Comparison of ENCODE assay signal across 7 cellular contexts in genomic region chr22:37656583-37656982, GRCh38. TPM values are rescaled to one million over a fixed set of nuclear protein-coding genes. Genes with fewer than 3 reads are reported as not detected.
A peak's percentile ranks its signal among the peaks of the same experiment; 100 is the strongest.
DNase-seq lines count a peak whose midpoint lies in the region; ATAC-seq, FAIRE-seq and TF ChIP-seq lines count a peak whose summit lies in the region.
"Not testable (repeated sequence)": the region's sequence is repeated elsewhere in the genome, so short reads cannot be mapped to it uniquely, and the experiment has no call there.

No MANE protein-coding gene starts in this region.

- not testable (repeated sequence) for H3K9me3 Mint-ChIP-seq in CD14-positive monocyte; activated CD4-positive, alpha-beta T cell treated with anti-CD3 and anti-CD28 coated beads, Interleukin-2, amount 10 ng/mL, durations not matched to agents 7 days and 5 days; activated T-helper 2 cell treated with anti-CD3 and anti-CD28 coated beads, Interferon-gamma antibody, Interleukin-2, Interleukin-4, amounts not matched to agents 10 μg/mL and 5 μg/mL and 100 μg/mL, durations not matched to agents 14 hours and 24 hours and 36 hours; brain; natural killer cell

- CTCF ChIA-PET in RWPE1 (lab: Yijun Ruan, JAX): not testable (repeated sequence)
- CTCF ChIA-PET in activated CD4-positive, alpha-beta T cell treated with anti-CD3 and anti-CD28 coated beads, Interleukin-2, amount 10 ng/mL, durations not matched to agents 7 days and 5 days (lab: Charles Lee): interaction anchor here (1.4 to 3.9 kb wide), 3 partner anchors 13 to 25 kb away, joined by 6 to 47 read pairs (median 27); no protein-coding TSS in a partner anchor

- not testable (repeated sequence) for FAIRE-seq in small intestine (lab: Jason Lieb, UNC)

- not testable (repeated sequence) for H3K9me3 ChIP-seq in small intestine (ENCODE audit: control insufficient read depth, low read depth)

- peak overlapping the region; percentile 50 for H3K27ac ChIP-seq in RWPE1
- H3K27ac ChIP-seq in small intestine (ENCODE audit: low read depth in 1 of 2, low read length in 1 of 2): peak overlapping the region; percentile 17 to 61

- peaks cover 36% of the 10 kb centered on the region for H3K4me1 Mint-ChIP-seq in CD14-positive monocyte
- H3K4me1 Mint-ChIP-seq in activated CD4-positive, alpha-beta T cell treated with anti-CD3 and anti-CD28 coated beads, Interleukin-2, amount 10 ng/mL, durations not matched to agents 7 days and 5 days: peaks cover 34% of the 10 kb centered on the region
- H3K4me1 Mint-ChIP-seq in activated T-helper 2 cell treated with anti-CD3 and anti-CD28 coated beads, Interferon-gamma antibody, Interleukin-2, Interleukin-4, amounts not matched to agents 10 μg/mL and 5 μg/mL and 100 μg/mL, durations not matched to agents 14 hours and 24 hours and 36 hours (ENCODE audit: low read depth): peaks cover 24% of the 10 kb centered on the region
- peaks cover 33% of the 10 kb centered on the region for H3K4me1 Mint-ChIP-seq in brain
- peaks cover 33 to 42% of the 10 kb centered on the region in 2 donors for H3K4me1 Mint-ChIP-seq in natural killer cell

- POLR2A ChIA-PET in RWPE1 (lab: Yijun Ruan, JAX; ENCODE audit: low non-redundant PET): not testable (repeated sequence)
- POLR2A ChIA-PET in activated CD4-positive, alpha-beta T cell treated with anti-CD3 and anti-CD28 coated beads, Interleukin-2, amount 10 ng/mL, durations not matched to agents 7 days and 5 days (lab: Charles Lee): interaction anchor here (0.6 kb wide), 1 partner anchor 30 kb away, joined by 4 read pairs; the partner anchor contains the start of gene NOL12

- H3K27ac Mint-ChIP-seq in CD14-positive monocyte: peak overlapping the region in 5 of 7 donors; percentile 33 to 84 (median 69)
- H3K27ac Mint-ChIP-seq in activated CD4-positive, alpha-beta T cell treated with anti-CD3 and anti-CD28 coated beads, Interleukin-2, amount 10 ng/mL, durations not matched to agents 7 days and 5 days: peak overlapping the region; percentile 43
- peak overlapping the region; percentile 36 for H3K27ac Mint-ChIP-seq in activated T-helper 2 cell treated with anti-CD3 and anti-CD28 coated beads, Interferon-gamma antibody, Interleukin-2, Interleukin-4, amounts not matched to agents 10 μg/mL and 5 μg/mL and 100 μg/mL, durations not matched to agents 14 hours and 24 hours and 36 hours
- H3K27ac Mint-ChIP-seq in brain: peak overlapping the region in 3 of 5 experiments; percentile 22 to 87 (median 66)
- peak overlapping the region; percentile 76 to 77 for H3K27ac Mint-ChIP-seq in natural killer cell

- not testable (repeated sequence) for TF ChIP-seq CTCF in CD14-positive monocyte (IDR thresholded peaks at IDR 0.05); RWPE1 (conservative IDR thresholded peaks at IDR 0.05; ENCODE audit: low read depth); brain (conservative IDR thresholded peaks at IDR 0.05); natural killer cell (IDR thresholded peaks at IDR 0.05)

- 94 to 96% (median 95%) methylated on average over 4 of the region's 4 CpGs for WGBS in small intestine, 3 donors

- not testable (repeated sequence) for H3K4me3 Mint-ChIP-seq in CD14-positive monocyte; activated CD4-positive, alpha-beta T cell treated with anti-CD3 and anti-CD28 coated beads, Interleukin-2, amount 10 ng/mL, durations not matched to agents 7 days and 5 days; activated T-helper 2 cell treated with anti-CD3 and anti-CD28 coated beads, Interferon-gamma antibody, Interleukin-2, Interleukin-4, amounts not matched to agents 10 μg/mL and 5 μg/mL and 100 μg/mL, durations not matched to agents 14 hours and 24 hours and 36 hours (ENCODE audit: low read depth)
- H3K4me3 Mint-ChIP-seq in brain (peak overlapping the region in 3 of 5 experiments; percentile 27 to 48 (median 33)), natural killer cell (peak overlapping the region; percentile 42)

- DNase-seq in CD14-positive monocyte (ENCODE audit: low spot score); RWPE1 (ENCODE audit: low spot score); activated CD4-positive, alpha-beta T cell treated with anti-CD3 and anti-CD28 coated beads, Interleukin-2, amount 10 ng/mL, durations not matched to agents 7 days and 5 days; activated T-helper 2 cell treated with anti-CD3 and anti-CD28 coated beads, Interferon-gamma antibody, Interleukin-2, Interleukin-4, amounts not matched to agents 10 μg/mL and 5 μg/mL and 100 μg/mL, durations not matched to agents 14 hours and 24 hours and 36 hours (ENCODE audit: low spot score); natural killer cell; small intestine: not testable (repeated sequence)

- H3K4me3 ChIP-seq in small intestine (ENCODE audit: low read depth in 1 of 2, low read length in 2 of 2): not testable (repeated sequence)

- not testable (repeated sequence) for ATAC-seq in natural killer cell

- H3K27me3 Mint-ChIP-seq in CD14-positive monocyte (ENCODE audit: low read depth in 3 of 3); activated CD4-positive, alpha-beta T cell treated with anti-CD3 and anti-CD28 coated beads, Interleukin-2, amount 10 ng/mL, durations not matched to agents 7 days and 5 days; activated T-helper 2 cell treated with anti-CD3 and anti-CD28 coated beads, Interferon-gamma antibody, Interleukin-2, Interleukin-4, amounts not matched to agents 10 μg/mL and 5 μg/mL and 100 μg/mL, durations not matched to agents 14 hours and 24 hours and 36 hours (ENCODE audit: low read depth); natural killer cell (ENCODE audit: low read depth in 2 of 2): not testable (repeated sequence)
- H3K27me3 Mint-ChIP-seq in brain: peaks cover 16% of the 10 kb centered on the region

- intact Hi-C loops in CD14-positive monocyte (cut with micrococcal nuclease); activated T-helper 2 cell treated with anti-CD3 and anti-CD28 coated beads, Interferon-gamma antibody, Interleukin-2, Interleukin-4, amounts not matched to agents 10 μg/mL and 5 μg/mL and 100 μg/mL, durations not matched to agents 14 hours and 24 hours and 36 hours (cut with micrococcal nuclease); natural killer cell (cut with micrococcal nuclease): not testable (repeated sequence)

- not testable (repeated sequence) for H3K27me3 ChIP-seq in small intestine (ENCODE audit: control insufficient read depth in 2 of 2, insufficient read depth in 2 of 2, low read length in 2 of 2)

- H3K4me1 ChIP-seq in small intestine (ENCODE audit: control insufficient read depth in 2 of 2, insufficient read depth in 1 of 2, low read depth in 1 of 2, low read length in 1 of 2): not testable (repeated sequence)

- H3K36me3 Mint-ChIP-seq in CD14-positive monocyte: peaks cover 31 to 39% of the 10 kb centered on the region in 2 donors
- peaks cover 31% of the 10 kb centered on the region for H3K36me3 Mint-ChIP-seq in activated CD4-positive, alpha-beta T cell treated with anti-CD3 and anti-CD28 coated beads, Interleukin-2, amount 10 ng/mL, durations not matched to agents 7 days and 5 days (ENCODE audit: low read depth)
- peaks cover 38% of the 10 kb centered on the region for H3K36me3 Mint-ChIP-seq in activated T-helper 2 cell treated with anti-CD3 and anti-CD28 coated beads, Interferon-gamma antibody, Interleukin-2, Interleukin-4, amounts not matched to agents 10 μg/mL and 5 μg/mL and 100 μg/mL, durations not matched to agents 14 hours and 24 hours and 36 hours (ENCODE audit: low read depth)
- not testable (repeated sequence) for H3K36me3 Mint-ChIP-seq in brain, natural killer cell

- H3K36me3 ChIP-seq in small intestine (ENCODE audit: control insufficient read depth in 2 of 2, insufficient read depth in 2 of 2, low read length in 2 of 2): not testable (repeated sequence)

RNA-seq across cellular contexts. Expression of gene PDXP, which starts 1.9 kb away (rescaled TPM):
- 1 to 10 TPM; 1.0 to 4.3 TPM for polyA plus RNA-seq in CD14-positive monocyte
- 10 to 100 TPM; 21.5 to 21.8 TPM for total RNA-seq in activated CD4-positive, alpha-beta T cell treated with anti-CD3 and anti-CD28 coated beads, Interleukin-2, amount 10 ng/mL, durations not matched to agents 7 days and 5 days
- total RNA-seq in activated T-helper 2 cell treated with anti-CD3 and anti-CD28 coated beads, Interferon-gamma antibody, Interleukin-2, Interleukin-4, amounts not matched to agents 10 μg/mL and 5 μg/mL and 100 μg/mL, durations not matched to agents 14 hours and 24 hours and 36 hours: 40.1 and 41.9 TPM in 2 replicates
- 192 TPM for polyA plus RNA-seq in brain (ENCODE audit: insufficient read depth, low read depth, low replicate concordance)
- 10 to 100 TPM in 2 of 3 donors, 1 to 10 TPM in 1; 8.3 to 14.2 (median 13.4) TPM for total RNA-seq in natural killer cell
- polyA plus RNA-seq in small intestine: 10 to 100 TPM; 27.7 to 98.6 (median 87.0) TPM

RNA-seq across cellular contexts. Expression of gene SH3BP1, which starts 17.1 kb away (rescaled TPM):
- polyA plus RNA-seq in CD14-positive monocyte (10 to 100 TPM; 20.0 TPM), brain (ENCODE audit: insufficient read depth, low read depth, low replicate concordance) (7.6 TPM), small intestine (10 to 100 TPM; 20.8 to 29.1 (median 27.9) TPM)
- 100 to 1,000 TPM; 184 to 187 TPM for total RNA-seq in activated CD4-positive, alpha-beta T cell treated with anti-CD3 and anti-CD28 coated beads, Interleukin-2, amount 10 ng/mL, durations not matched to agents 7 days and 5 days
- 117 and 122 TPM in 2 replicates for total RNA-seq in activated T-helper 2 cell treated with anti-CD3 and anti-CD28 coated beads, Interferon-gamma antibody, Interleukin-2, Interleukin-4, amounts not matched to agents 10 μg/mL and 5 μg/mL and 100 μg/mL, durations not matched to agents 14 hours and 24 hours and 36 hours
- total RNA-seq in natural killer cell: 100 to 1,000 TPM; 163 to 189 (median 163) TPM

RNA-seq across cellular contexts. Expression of gene LGALS1, which starts 18.9 kb away (rescaled TPM):
- 1,000 to 10,000 TPM; 1,719 to 1,844 TPM for polyA plus RNA-seq in CD14-positive monocyte
- 1,000 to 10,000 TPM; 1,140 to 1,273 TPM for total RNA-seq in activated CD4-positive, alpha-beta T cell treated with anti-CD3 and anti-CD28 coated beads, Interleukin-2, amount 10 ng/mL, durations not matched to agents 7 days and 5 days
- total RNA-seq in activated T-helper 2 cell treated with anti-CD3 and anti-CD28 coated beads, Interferon-gamma antibody, Interleukin-2, Interleukin-4, amounts not matched to agents 10 μg/mL and 5 μg/mL and 100 μg/mL, durations not matched to agents 14 hours and 24 hours and 36 hours: 892 and 921 TPM in 2 replicates
- polyA plus RNA-seq in brain (ENCODE audit: insufficient read depth, low read depth, low replicate concordance): 304 TPM
- total RNA-seq in natural killer cell: 100 to 1,000 TPM; 195 to 218 (median 214) TPM
- polyA plus RNA-seq in small intestine: 100 to 1,000 TPM in 2 of 3 donors, 10 to 100 TPM in 1; 36.9 to 396 (median 232) TPM

RNA-seq across cellular contexts. Expression of gene NOL12, which starts 29.6 kb away (rescaled TPM):
- 10 to 100 TPM; 47.3 to 49.2 TPM for polyA plus RNA-seq in CD14-positive monocyte
- 10 to 100 TPM; 57.3 to 57.7 TPM for total RNA-seq in activated CD4-positive, alpha-beta T cell treated with anti-CD3 and anti-CD28 coated beads, Interleukin-2, amount 10 ng/mL, durations not matched to agents 7 days and 5 days
- 55.4 and 60.6 TPM in 2 replicates for total RNA-seq in activated T-helper 2 cell treated with anti-CD3 and anti-CD28 coated beads, Interferon-gamma antibody, Interleukin-2, Interleukin-4, amounts not matched to agents 10 μg/mL and 5 μg/mL and 100 μg/mL, durations not matched to agents 14 hours and 24 hours and 36 hours
- polyA plus RNA-seq in brain (ENCODE audit: insufficient read depth, low read depth, low replicate concordance): 27.5 TPM
- total RNA-seq in natural killer cell: 10 to 100 TPM; 28.0 to 45.1 (median 39.0) TPM
- polyA plus RNA-seq in small intestine: 10 to 100 TPM; 22.6 to 28.9 (median 24.0) TPM

RNA-seq across cellular contexts. Expression of gene TRIOBP, which starts 40.3 kb away (rescaled TPM):
- 10 to 100 TPM; 43.0 to 46.6 TPM for polyA plus RNA-seq in CD14-positive monocyte
- total RNA-seq in activated CD4-positive, alpha-beta T cell treated with anti-CD3 and anti-CD28 coated beads, Interleukin-2, amount 10 ng/mL, durations not matched to agents 7 days and 5 days: 10 to 100 TPM; 44.1 to 53.5 TPM
- total RNA-seq in activated T-helper 2 cell treated with anti-CD3 and anti-CD28 coated beads, Interferon-gamma antibody, Interleukin-2, Interleukin-4, amounts not matched to agents 10 μg/mL and 5 μg/mL and 100 μg/mL, durations not matched to agents 14 hours and 24 hours and 36 hours: 37.2 and 43.3 TPM in 2 replicates
- polyA plus RNA-seq in brain (ENCODE audit: insufficient read depth, low read depth, low replicate concordance): 18.3 TPM
- 10 to 100 TPM; 25.1 to 38.5 (median 25.8) TPM for total RNA-seq in natural killer cell
- polyA plus RNA-seq in small intestine: 10 to 100 TPM; 20.4 to 46.8 (median 27.6) TPM
